8 cellular contexts compared by ENCODE assay signal in genomic region chr7:139108256-139109187, GRCh38. TPM values are rescaled to one million over a fixed set of nuclear protein-coding genes. Genes with fewer than 3 reads are reported as not detected.
A peak's percentile ranks its signal among the peaks of the same experiment; 100 is the strongest.
DNase-seq lines count a peak whose midpoint lies in the region; ATAC-seq and TF ChIP-seq lines count a peak whose summit lies in the region.

No MANE protein-coding gene starts in this region.

- peak overlapping the region; percentile 99 to 100 (median 100) for H3K27ac Mint-ChIP-seq in immature natural killer cell
- peak overlapping the region; percentile 95 for H3K27ac Mint-ChIP-seq in stimulated activated effector memory CD8-positive, alpha-beta T cell treated with anti-CD3 and anti-CD28 coated beads, Interleukin-12 subunit alpha, Interleukin-12 subunit beta, amount 100 ng/mL, for 72 hours

- TF ChIP-seq CTCF in astrocyte of the spinal cord (IDR thresholded peaks at IDR 0.05; ENCODE audit: low read depth, low read length) = peak; percentile 3

- in situ Hi-C loops in astrocyte of the spinal cord (cut with HindIII; ENCODE audit: low sequenced_read_pairs) = no loop called here

- H3K9me3 Mint-ChIP-seq in immature natural killer cell = no peaks in the 10 kb centered on the region
- peaks cover 4% of the 10 kb centered on the region for H3K9me3 Mint-ChIP-seq in stimulated activated effector memory CD8-positive, alpha-beta T cell treated with anti-CD3 and anti-CD28 coated beads, Interleukin-12 subunit alpha, Interleukin-12 subunit beta, amount 100 ng/mL, for 72 hours

- ATAC-seq in HG02840 (IDR thresholded peaks at IDR 0.05; ENCODE audit: low FRiP score, unreplicated experiment) = peak; percentile 8
- ATAC-seq in stimulated activated effector memory CD8-positive, alpha-beta T cell treated with anti-CD3 and anti-CD28 coated beads, Interleukin-12 subunit alpha, Interleukin-12 subunit beta, amount 100 ng/mL, for 72 hours = peak; percentile 3

- H3K4me3 ChIP-seq in astrocyte of the spinal cord (ENCODE audit: low read depth, low read length) = peak overlapping the region; percentile 85

- H3K27me3 Mint-ChIP-seq in immature natural killer cell (ENCODE audit: low read depth in 3 of 3) = peaks cover 18 to 47% (median 29%) of the 10 kb centered on the region in 3 donors

- H3K4me1 Mint-ChIP-seq in immature natural killer cell = peaks cover 60 to 61% of the 10 kb centered on the region in 2 donors
- H3K4me1 Mint-ChIP-seq in stimulated activated effector memory CD8-positive, alpha-beta T cell treated with anti-CD3 and anti-CD28 coated beads, Interleukin-12 subunit alpha, Interleukin-12 subunit beta, amount 100 ng/mL, for 72 hours = peaks cover 32% of the 10 kb centered on the region

- peak overlapping the region; percentile 94 to 100 (median 97) for H3K4me3 Mint-ChIP-seq in immature natural killer cell
- H3K4me3 Mint-ChIP-seq in stimulated activated effector memory CD8-positive, alpha-beta T cell treated with anti-CD3 and anti-CD28 coated beads, Interleukin-12 subunit alpha, Interleukin-12 subunit beta, amount 100 ng/mL, for 72 hours = peak overlapping the region; percentile 95

- peak; percentile 77 for DNase-seq in activated CD8-positive, alpha-beta memory T cell treated with anti-CD3 and anti-CD28 coated beads for 24 hours
- DNase-seq in activated CD8-positive, alpha-beta memory T cell treated with anti-CD3 and anti-CD28 coated beads, Interleukin-2, amount 50 U/mL, for 4 hours = no peak
- peak; percentile 52 for DNase-seq in NCI-H345 (lab: John Stamatoyannopoulos, UW)
- DNase-seq in astrocyte of the spinal cord (ENCODE audit: low read depth, low spot score) = peak; percentile 28
- peak; percentile 28 to 38 (median 32) for DNase-seq in immature natural killer cell
- DNase-seq in stimulated activated effector memory CD8-positive, alpha-beta T cell treated with anti-CD3 and anti-CD28 coated beads, Interleukin-12 subunit alpha, Interleukin-12 subunit beta, amount 100 ng/mL, for 72 hours (ENCODE audit: low spot score in 2 of 2) = peak in 1 of 2 donors; percentile 72
- no peak for DNase-seq in NCI-H2029 treated with DMSO at 0.1 percent for 48 hours (lab: John Stamatoyannopoulos, UW)

- H3K36me3 Mint-ChIP-seq in immature natural killer cell = peaks cover 0 to 15% (median 11%) of the 10 kb centered on the region in 3 donors
- peaks cover 68% of the 10 kb centered on the region for H3K36me3 Mint-ChIP-seq in stimulated activated effector memory CD8-positive, alpha-beta T cell treated with anti-CD3 and anti-CD28 coated beads, Interleukin-12 subunit alpha, Interleukin-12 subunit beta, amount 100 ng/mL, for 72 hours

RNA-seq across cellular contexts. Expression of gene ZC3HAV1, which starts 1.0 kb away (rescaled TPM):
- polyA plus RNA-seq in immature natural killer cell = 100 to 1,000 TPM in 1 of 3 donors, 10 to 100 TPM in 2; 69.4 to 121 (median 74.5) TPM

Comparison
In these comparisons a context has a peak if more than half of its experiments do, and no peak if none do; other contexts are left out.
1. DNase-seq: peak in activated CD8-positive, alpha-beta memory T cell treated with anti-CD3 and anti-CD28 coated beads for 24 hours (single experiment), NCI-H345 (single experiment), astrocyte of the spinal cord (single experiment) and immature natural killer cell (3 of 3); none in activated CD8-positive, alpha-beta memory T cell treated with anti-CD3 and anti-CD28 coated beads, Interleukin-2, amount 50 U/mL, for 4 hours (single experiment) and NCI-H2029 treated with DMSO at 0.1 percent for 48 hours (single experiment).